ENCODE assay signal across 21 cellular contexts in genomic region chr15:51195459-51195858, GRCh38.
A peak's percentile ranks its signal among the peaks of the same experiment; 100 is the strongest.
DNase-seq lines count a peak whose midpoint lies in the region; ATAC-seq and TF ChIP-seq lines count a peak whose summit lies in the region.
"Had no signal": no experiment of that assay in that cellular context is flagged by ENCODE, and none has a peak within 500 bp of the region (broad histone marks: within the 10 kb centered on the region; RNA-seq: fewer than 3 reads in every experiment).

No MANE protein-coding gene starts in this region.

- H3F3A ChIP-seq in GM23248 (ENCODE audit: insufficient read depth): no peaks in the 10 kb centered on the region

- H3K4me3 ChIP-seq in GM23248 (no peak overlapping the region), ascending aorta (no peak overlapping the region), fibroblast of pulmonary artery (replicated peaks; ENCODE audit: low read depth, low read length) (no peak overlapping the region), sigmoid colon (no peak overlapping the region)
- H3K4me3 ChIP-seq: GM23338 had no signal

- no peak for TF ChIP-seq POLR2A in sigmoid colon (IDR thresholded peaks at IDR 0.05)

- H3K79me2 ChIP-seq in GM23248 (ENCODE audit: insufficient read depth): no peaks in the 10 kb centered on the region

- intact Hi-C loops in ascending aorta (cut with DNase I) (loop anchor here (10.0 kb wide), 1 partner anchor 121 kb away; no protein-coding TSS in a partner anchor), sigmoid colon (cut with DNase I) (no loop called here)

- H3K9me3 ChIP-seq in GM23248 (ENCODE audit: low read depth): no peaks in the 10 kb centered on the region
- no peaks in the 10 kb centered on the region for H3K9me3 ChIP-seq in ascending aorta
- H3K9me3 ChIP-seq in sigmoid colon: no peaks in the 10 kb centered on the region
- H3K9me3 ChIP-seq: BE2C had no signal

- TF ChIP-seq CTCF in ascending aorta (IDR thresholded peaks at IDR 0.05): no peak
- no peak for TF ChIP-seq CTCF in fibroblast of pulmonary artery (IDR thresholded peaks at IDR 0.05; ENCODE audit: low read length, missing control alignments)
- TF ChIP-seq CTCF in sigmoid colon (IDR thresholded peaks at IDR 0.05): no peak

- ATAC-seq in GM21360 (IDR thresholded peaks at IDR 0.05; ENCODE audit: unreplicated experiment): no peak
- ATAC-seq: GM23338, Panc1 had no signal

- no peak overlapping the region for H2AFZ ChIP-seq in GM23248
- H2AFZ ChIP-seq: GM23338 had no signal

- H3K36me3 ChIP-seq in GM23248 (ENCODE audit: low read depth) (no peaks in the 10 kb centered on the region), ascending aorta (no peaks in the 10 kb centered on the region), sigmoid colon (no peaks in the 10 kb centered on the region)
- H3K36me3 ChIP-seq: BE2C had no signal

- H3K4me1 ChIP-seq in GM23248 (ENCODE audit: insufficient read depth): 0 out of 2 replicates have a peak, but pooled peaks cover under 1% of the 10 kb centered on the region
- peaks cover 0 to 27% of the 10 kb centered on the region in 2 donors for H3K4me1 ChIP-seq in ascending aorta
- peaks cover 0 to 7% (median 6%) of the 10 kb centered on the region in 4 donors for H3K4me1 ChIP-seq in sigmoid colon
- H3K4me1 ChIP-seq: BE2C had no signal

- no peak overlapping the region for H3K4me2 ChIP-seq in GM23248 (ENCODE audit: unreplicated experiment)
- H3K4me2 ChIP-seq: GM23338 had no signal

- H3K27me3 ChIP-seq in GM23248 (replicated peaks; ENCODE audit: insufficient read depth) (no peaks in the 10 kb centered on the region), ascending aorta (no peaks in the 10 kb centered on the region), sigmoid colon (peaks cover 0 to 19% (median 3%) of the 10 kb centered on the region in 3 donors)

- in situ Hi-C loops in GM23248 (cut with MboI): no loop called here

- H3K27ac ChIP-seq in GM23248: no peak overlapping the region
- peak overlapping the region; percentile 68 to 78 for H3K27ac ChIP-seq in ascending aorta
- no peak overlapping the region for H3K27ac ChIP-seq in sigmoid colon
- H3K27ac ChIP-seq: RWPE1 had no signal

- no peaks in the 10 kb centered on the region for H3K9me2 ChIP-seq in GM23248 (ENCODE audit: insufficient read depth)

- H4K20me1 ChIP-seq in GM23248 (ENCODE audit: insufficient read depth): no peaks in the 10 kb centered on the region

- no peak for TF ChIP-seq EP300 in sigmoid colon (IDR thresholded peaks at IDR 0.05)

- WGBS in GM23248 (ENCODE audit: low coverage in 1 of 2, low lambda C conversion rate in 2 of 2, missing lambda C conversion rate in 2 of 2), 2 experiments: 11 to 16% methylated on average over 3 of the region's 3 CpGs
- 67% methylated on average over 3 of the region's 3 CpGs for WGBS in sigmoid colon, 2 donors

- H3K9ac ChIP-seq in GM23248: no peak overlapping the region

- DNase-seq in GM23248: peak; percentile 39
- no peak for DNase-seq in ascending aorta (ENCODE audit: low spot score in 2 of 2)
- peak; percentile 26 for DNase-seq in fibroblast of pulmonary artery (ENCODE audit: low read depth)
- DNase-seq in stromal cell of bone marrow (ENCODE audit: low read depth): peak; percentile 28
- no peak for DNase-seq in NCI-H1436 treated with DMSO at 0.1 percent for 48 hours (lab: John Stamatoyannopoulos, UW)
- no peak for DNase-seq in sigmoid colon
- DNase-seq: BE2C; Calu3; CD8-positive, alpha-beta memory T cell; DMS79 treated with DMSO at 0.1 percent for 48 hours; GF-D8; H9; NCI-H1105; NCI-H2029; NCI-H446 treated with DMSO at 0.1 percent for 48 hours; NCI-H526; SHP77 had no signal

Comparison
In these comparisons a context has a peak if more than half of its experiments do, and no peak if none do; other contexts are left out.
1. DNase-seq: peak in GM23248 (single experiment), fibroblast of pulmonary artery (single experiment) and stromal cell of bone marrow (single experiment); none in ascending aorta (0 of 2), NCI-H1436 treated with DMSO at 0.1 percent for 48 hours (single experiment) and sigmoid colon (single experiment).
2. H3K27ac ChIP-seq: peak in ascending aorta (2 of 2); none in GM23248 (single experiment) and sigmoid colon (0 of 4).